In the genomic region with DNA sequence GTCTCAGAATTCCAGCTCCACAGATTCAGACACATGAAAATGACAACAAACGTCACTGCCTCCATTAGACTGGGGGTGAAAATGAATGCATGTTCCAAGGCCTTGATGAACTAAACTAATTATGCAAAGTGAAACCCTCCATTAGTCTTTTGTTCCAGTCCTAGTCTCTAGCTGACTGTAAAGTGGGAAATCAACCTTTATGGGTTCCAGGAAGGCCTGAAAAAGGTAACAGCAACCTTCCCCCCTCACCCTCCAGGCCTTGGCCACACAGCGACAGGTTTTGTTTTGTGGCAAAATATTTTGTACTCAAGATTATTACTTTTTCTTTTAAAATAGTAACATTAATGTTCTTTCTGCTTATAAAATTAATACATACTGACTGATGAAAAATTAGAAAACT, we compare ENCODE assay signal across 1 cellular context.
TF ChIP-seq lines count a peak whose summit lies in the region.

No MANE protein-coding gene starts in this region.

TF ChIP-seq in GM23338, 12 proteins besides CTCF, POLR2A, EP300 and RAD21 (continued from another document):
- TF ChIP-seq, protein P1, sequence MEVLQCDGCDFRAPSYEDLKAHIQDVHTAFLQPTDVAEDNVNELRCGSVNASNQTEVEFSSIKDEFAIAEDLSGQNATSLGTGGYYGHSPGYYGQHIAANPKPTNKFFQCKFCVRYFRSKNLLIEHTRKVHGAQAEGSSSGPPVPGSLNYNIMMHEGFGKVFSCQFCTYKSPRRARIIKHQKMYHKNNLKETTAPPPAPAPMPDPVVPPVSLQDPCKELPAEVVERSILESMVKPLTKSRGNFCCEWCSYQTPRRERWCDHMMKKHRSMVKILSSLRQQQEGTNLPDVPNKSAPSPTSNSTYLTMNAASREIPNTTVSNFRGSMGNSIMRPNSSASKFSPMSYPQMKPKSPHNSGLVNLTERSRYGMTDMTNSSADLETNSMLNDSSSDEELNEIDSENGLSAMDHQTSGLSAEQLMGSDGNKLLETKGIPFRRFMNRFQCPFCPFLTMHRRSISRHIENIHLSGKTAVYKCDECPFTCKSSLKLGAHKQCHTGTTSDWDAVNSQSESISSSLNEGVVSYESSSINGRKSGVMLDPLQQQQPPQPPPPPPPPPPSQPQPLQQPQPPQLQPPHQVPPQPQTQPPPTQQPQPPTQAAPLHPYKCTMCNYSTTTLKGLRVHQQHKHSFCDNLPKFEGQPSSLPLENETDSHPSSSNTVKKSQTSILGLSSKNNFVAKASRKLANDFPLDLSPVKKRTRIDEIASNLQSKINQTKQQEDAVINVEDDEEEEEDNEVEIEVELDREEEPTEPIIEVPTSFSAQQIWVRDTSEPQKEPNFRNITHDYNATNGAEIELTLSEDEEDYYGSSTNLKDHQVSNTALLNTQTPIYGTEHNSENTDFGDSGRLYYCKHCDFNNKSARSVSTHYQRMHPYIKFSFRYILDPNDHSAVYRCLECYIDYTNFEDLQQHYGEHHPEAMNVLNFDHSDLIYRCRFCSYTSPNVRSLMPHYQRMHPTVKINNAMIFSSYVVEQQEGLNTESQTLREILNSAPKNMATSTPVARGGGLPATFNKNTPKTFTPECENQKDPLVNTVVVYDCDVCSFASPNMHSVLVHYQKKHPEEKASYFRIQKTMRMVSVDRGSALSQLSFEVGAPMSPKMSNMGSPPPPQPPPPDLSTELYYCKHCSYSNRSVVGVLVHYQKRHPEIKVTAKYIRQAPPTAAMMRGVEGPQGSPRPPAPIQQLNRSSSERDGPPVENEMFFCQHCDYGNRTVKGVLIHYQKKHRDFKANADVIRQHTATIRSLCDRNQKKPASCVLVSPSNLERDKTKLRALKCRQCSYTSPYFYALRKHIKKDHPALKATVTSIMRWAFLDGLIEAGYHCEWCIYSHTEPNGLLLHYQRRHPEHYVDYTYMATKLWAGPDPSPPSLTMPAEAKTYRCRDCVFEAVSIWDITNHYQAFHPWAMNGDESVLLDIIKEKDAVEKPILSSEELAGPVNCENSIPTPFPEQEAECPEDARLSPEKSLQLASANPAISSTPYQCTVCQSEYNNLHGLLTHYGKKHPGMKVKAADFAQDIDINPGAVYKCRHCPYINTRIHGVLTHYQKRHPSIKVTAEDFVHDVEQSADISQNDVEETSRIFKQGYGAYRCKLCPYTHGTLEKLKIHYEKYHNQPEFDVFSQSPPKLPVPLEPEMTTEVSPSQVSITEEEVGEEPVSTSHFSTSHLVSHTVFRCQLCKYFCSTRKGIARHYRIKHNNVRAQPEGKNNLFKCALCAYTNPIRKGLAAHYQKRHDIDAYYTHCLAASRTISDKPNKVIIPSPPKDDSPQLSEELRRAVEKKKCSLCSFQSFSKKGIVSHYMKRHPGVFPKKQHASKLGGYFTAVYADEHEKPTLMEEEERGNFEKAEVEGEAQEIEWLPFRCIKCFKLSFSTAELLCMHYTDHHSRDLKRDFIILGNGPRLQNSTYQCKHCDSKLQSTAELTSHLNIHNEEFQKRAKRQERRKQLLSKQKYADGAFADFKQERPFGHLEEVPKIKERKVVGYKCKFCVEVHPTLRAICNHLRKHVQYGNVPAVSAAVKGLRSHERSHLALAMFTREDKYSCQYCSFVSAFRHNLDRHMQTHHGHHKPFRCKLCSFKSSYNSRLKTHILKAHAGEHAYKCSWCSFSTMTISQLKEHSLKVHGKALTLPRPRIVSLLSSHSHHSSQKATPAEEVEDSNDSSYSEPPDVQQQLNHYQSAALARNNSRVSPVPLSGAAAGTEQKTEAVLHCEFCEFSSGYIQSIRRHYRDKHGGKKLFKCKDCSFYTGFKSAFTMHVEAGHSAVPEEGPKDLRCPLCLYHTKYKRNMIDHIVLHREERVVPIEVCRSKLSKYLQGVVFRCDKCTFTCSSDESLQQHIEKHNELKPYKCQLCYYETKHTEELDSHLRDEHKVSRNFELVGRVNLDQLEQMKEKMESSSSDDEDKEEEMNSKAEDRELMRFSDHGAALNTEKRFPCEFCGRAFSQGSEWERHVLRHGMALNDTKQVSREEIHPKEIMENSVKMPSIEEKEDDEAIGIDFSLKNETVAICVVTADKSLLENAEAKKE (CRISPR knock-in tag; IDR thresholded peaks at IDR 0.05) = no peak
- no peak for TF ChIP-seq NANOG (IDR thresholded peaks at IDR 0.05; ENCODE audit: borderline replicate concordance)
